In the genomic region with DNA sequence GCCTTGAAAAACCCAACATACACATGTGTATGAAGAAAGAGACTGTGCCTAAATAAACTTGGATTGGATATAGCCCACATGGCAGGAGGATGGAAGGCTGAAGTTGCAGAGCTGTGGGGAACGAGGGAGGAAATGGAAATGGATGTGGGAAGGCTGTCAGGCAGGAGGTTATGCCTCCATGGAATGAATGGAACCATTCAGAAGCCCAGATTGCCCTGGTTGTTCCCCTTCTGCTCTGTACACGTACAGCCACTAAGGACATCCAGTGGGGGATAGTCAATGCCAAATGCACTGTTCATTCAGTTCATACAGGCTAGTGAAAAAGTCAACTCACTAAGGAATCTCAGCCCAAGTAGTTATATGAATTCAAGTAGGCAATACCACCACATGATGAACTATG, we compare ENCODE assay signal across 37 cellular contexts.
"Had no signal": no experiment of that assay in that cellular context is flagged by ENCODE, and none has a peak within 500 bp of the region (broad histone marks: within the 10 kb centered on the region; RNA-seq: fewer than 3 reads in every experiment).

No MANE protein-coding gene starts in this region.

- H3K36me3 ChIP-seq: MG63, Peyer's patch had no signal

- H3K4me3 Mint-ChIP-seq: activated B cell treated with CpG ODN at 0.5 μM for 24 hours; activated CD4-positive, alpha-beta memory T cell treated with anti-CD3 and anti-CD28 coated beads for 36 hours; activated naive CD4-positive, alpha-beta T cell treated with anti-CD3 and anti-CD28 coated beads for 36 hours; activated T-cell treated with anti-CD3 and anti-CD28 coated beads, Interleukin-2, amount 50 U/mL, for 4 hours; activated T-helper 1 cell treated with anti-CD3 and anti-CD28 coated beads, Interleukin-12 subunit alpha, Interleukin-12 subunit beta, Interleukin-2, Interleukin-4 antibody, amounts not matched to agents 30 ng/mL and 10 ng/mL and 1 ng/mL, durations not matched to agents 14 hours and 24 hours and 36 hours; brain had no signal

- H3K27ac ChIP-seq: Peyer's patch, RWPE1, VCaP had no signal

- DNase-seq: activated B cell treated with CpG ODN at 0.5 μM for 24 hours; activated CD4-positive, alpha-beta memory T cell treated with anti-CD3 and anti-CD28 coated beads for 36 hours; activated CD4-positive, alpha-beta T cell treated with anti-CD3 and anti-CD28 coated beads for 4 hours; activated CD4-positive, alpha-beta T cell treated with anti-CD3 and anti-CD28 coated beads, Interleukin-2, amount 50 U/mL, for 1 hour; activated CD4-positive, CD25-positive, alpha-beta regulatory T cell treated with anti-CD3 and anti-CD28 coated beads, Interleukin-2, amount 50 U/mL, for 72 hours; activated CD8-positive, alpha-beta memory T cell treated with anti-CD3 and anti-CD28 coated beads, Interleukin-2, amount 50 U/mL, for 4 hours; activated gamma-delta T cell treated with Interleukin-2 at 50 U/mL for 16 hours; activated naive CD4-positive, alpha-beta T cell treated with anti-CD3 and anti-CD28 coated beads for 36 hours; activated T-cell treated with anti-CD3 and anti-CD28 coated beads for 4 hours; activated T-cell treated with anti-CD3 and anti-CD28 coated beads, Interleukin-2, amount 50 U/mL, for 4 hours; anterior cingulate cortex; caudate nucleus; cerebellar nuclear complex; Kasumi-1; KG1; MG63; MV-4-11; NCI-H1092; NCI-H1436 treated with DMSO at 0.1 percent for 48 hours; NCI-H2081 treated with DMSO at 0.1 percent for 48 hours; NCI-H345; NCI-H526; NCI-H748 treated with DMSO at 0.1 percent for 48 hours; NK-92 treated with Interleukin-12 subunit alpha and Interleukin-12 subunit beta, amount 100 ng/mL, for 24 hours; Peyer's patch; SIG-M5; SW 1271; T-helper 1 cell; T-helper 2 cell; T-helper 9 cell had no signal

- H3K9me3 Mint-ChIP-seq: activated T-cell treated with anti-CD3 and anti-CD28 coated beads, Interleukin-2, amount 50 U/mL, for 4 hours; activated T-helper 1 cell treated with anti-CD3 and anti-CD28 coated beads, Interleukin-12 subunit alpha, Interleukin-12 subunit beta, Interleukin-2, Interleukin-4 antibody, amounts not matched to agents 30 ng/mL and 10 ng/mL and 1 ng/mL, durations not matched to agents 14 hours and 24 hours and 36 hours had no signal

- H3K4me1 ChIP-seq: Peyer's patch had no signal

- ATAC-seq: activated naive CD4-positive, alpha-beta T cell treated with anti-CD3 and anti-CD28 coated beads, Interleukin-2, amount 50 U/mL, for 72 hours; activated T-cell treated with anti-CD3 and anti-CD28 coated beads, Interleukin-2, amount 50 U/mL, for 4 hours; PC-3; Right ventricle myocardium inferior had no signal

- H3K4me1 Mint-ChIP-seq: activated B cell treated with CpG ODN at 0.5 μM for 24 hours, brain had no signal

- H3K4me3 ChIP-seq: MG63, Peyer's patch had no signal

- H3K27ac Mint-ChIP-seq: activated B cell treated with CpG ODN at 0.5 μM for 24 hours; activated CD4-positive, alpha-beta memory T cell treated with anti-CD3 and anti-CD28 coated beads for 36 hours; activated naive CD4-positive, alpha-beta T cell treated with anti-CD3 and anti-CD28 coated beads for 36 hours; activated naive CD4-positive, alpha-beta T cell treated with anti-CD3 and anti-CD28 coated beads, Interleukin-2, amount 50 U/mL, for 72 hours; activated T-helper 1 cell treated with anti-CD3 and anti-CD28 coated beads, Interleukin-12 subunit alpha, Interleukin-12 subunit beta, Interleukin-2, Interleukin-4 antibody, amounts not matched to agents 30 ng/mL and 10 ng/mL and 1 ng/mL, durations not matched to agents 14 hours and 24 hours and 36 hours; brain had no signal

- H3K36me3 Mint-ChIP-seq: brain had no signal

- H3K9me3 ChIP-seq: MG63, Peyer's patch had no signal

- H3K27me3 ChIP-seq: MG63, Peyer's patch had no signal
